Comparison of ENCODE assay signal across 8 cellular contexts in the genomic region with DNA sequence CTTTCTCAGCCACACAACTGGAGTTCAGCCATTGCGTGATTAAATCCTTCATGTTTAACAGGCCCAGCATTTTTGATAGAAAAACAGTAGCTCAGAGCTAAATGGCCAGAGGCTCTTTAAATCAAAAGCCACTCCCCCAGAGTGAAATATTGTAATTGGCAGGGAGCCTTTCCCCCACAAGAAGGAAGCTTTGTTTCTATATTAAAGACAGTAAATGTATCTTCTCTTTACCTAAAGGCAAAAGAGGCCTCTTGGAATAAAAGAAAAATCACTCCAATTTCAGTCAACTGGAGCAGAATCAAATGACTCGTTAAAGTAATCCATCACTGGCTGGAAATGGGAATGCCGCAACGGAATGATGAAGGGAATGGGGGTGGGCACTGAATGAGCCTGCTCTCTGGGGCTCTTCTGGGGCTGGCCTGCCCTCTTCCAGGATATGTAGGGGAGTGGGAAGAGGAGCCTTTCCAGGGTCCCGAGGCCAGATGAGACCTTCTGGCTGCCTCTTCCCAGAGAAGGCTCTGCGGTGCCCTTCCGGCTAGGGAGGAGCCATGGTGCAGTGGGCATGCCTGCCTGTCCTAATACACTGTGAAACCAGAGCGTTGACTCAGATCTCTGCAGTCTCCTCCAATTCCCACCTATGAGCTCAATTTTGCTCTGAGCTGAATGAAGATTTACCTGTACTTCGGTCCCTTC. TPM values are rescaled to one million over a fixed set of nuclear protein-coding genes. Genes with fewer than 3 reads are reported as not detected.
A peak's percentile ranks its signal among the peaks of the same experiment; 100 is the strongest.
DNase-seq lines count a peak whose midpoint lies in the region; ATAC-seq, FAIRE-seq and TF ChIP-seq lines count a peak whose summit lies in the region.
"Had no signal": no experiment of that assay in that cellular context is flagged by ENCODE, and none has a peak within 500 bp of the region (broad histone marks: within the 10 kb centered on the region; RNA-seq: fewer than 3 reads in every experiment).

No MANE protein-coding gene starts in this region.

- peak overlapping the region; percentile 45 to 70 (median 56) for H3K4me3 ChIP-seq in breast epithelium
- peak overlapping the region in 2 of 3 experiments; percentile 35 to 40; a peak in 2 of 6 replicates for H3K4me3 ChIP-seq in HepG2 (replicated peaks in 1 of 3; ENCODE audit: insufficient read depth in 1 of 3, low read depth in 2 of 3, low read length in 3 of 3)
- H3K4me3 ChIP-seq in thoracic aorta, result peak overlapping the region; percentile 87

- CTCF ChIA-PET in HepG2 (lab: Yijun Ruan, JAX; ENCODE audit: low intra/inter-chr PET ratio, low total read pairs), result no interaction called here

- TF ChIP-seq CTCF in breast epithelium (IDR thresholded peaks at IDR 0.05) (no peak), HepG2 (CRISPR knock-in tag; IDR thresholded peaks at IDR 0.05) (no peak), thoracic aorta (IDR thresholded peaks at IDR 0.05) (no peak)

- POLR2A ChIA-PET in HepG2 (lab: Yijun Ruan, JAX), result no interaction called here

- H3K36me3 ChIP-seq in breast epithelium, result no peaks in the 10 kb centered on the region
- no peaks in the 10 kb centered on the region for H3K36me3 ChIP-seq in HepG2 (replicated peaks in 1 of 2; ENCODE audit: control insufficient read depth in 1 of 2, insufficient read depth in 2 of 2, low read length in 2 of 2)
- H3K36me3 ChIP-seq in thoracic aorta, result no peaks in the 10 kb centered on the region

- H3K9me3 ChIP-seq in breast epithelium (no peaks in the 10 kb centered on the region), HepG2 (ENCODE audit: low read length) (no peaks in the 10 kb centered on the region), thoracic aorta (no peaks in the 10 kb centered on the region)

- ATAC-seq in HepG2, result peak; percentile 81
- no peak for ATAC-seq in thoracic aorta (ENCODE audit: insufficient number of reproducible peaks, low FRiP score, low read depth)
- no peak for ATAC-seq in GM21619 (IDR thresholded peaks at IDR 0.05; ENCODE audit: unreplicated experiment)

- peak overlapping the region; percentile 49 for H3K4me2 ChIP-seq in HepG2 (ENCODE audit: low read depth, low read length)

- H3K4me1 ChIP-seq in breast epithelium (no peaks in the 10 kb centered on the region), HepG2 (ENCODE audit: insufficient read depth, low read length) (no peaks in the 10 kb centered on the region), thoracic aorta (ENCODE audit: control insufficient read depth in 1 of 2, low read depth in 2 of 2) (peaks cover 6 to 9% of the 10 kb centered on the region in 2 donors)

- no TSS peak for BruUV-seq in HepG2 (replicated peaks; lab: Mats Ljungman, UMichigan)

- H3K79me2 ChIP-seq in HepG2 (ENCODE audit: insufficient read depth, low read length), result no peaks in the 10 kb centered on the region

- TF ChIP-seq EP300 in HepG2 (IDR thresholded peaks at IDR 0.05; ENCODE audit: low read depth in 2 of 2, low read length in 2 of 2) (no peak), HepG2 (CRISPR knock-in tag; IDR thresholded peaks at IDR 0.05; ENCODE audit: borderline replicate concordance) (no peak)

- FAIRE-seq in HepG2 (lab: Jason Lieb, UNC), result no peak

- DNase-seq in NCI-H146 (lab: John Stamatoyannopoulos, UW) (peak; percentile 63), breast epithelium (ENCODE audit: low spot score in 2 of 2) (no peak), HepG2 (ENCODE audit: low spot score) (no peak), thoracic aorta (ENCODE audit: low spot score) (no peak), cerebellar nuclear complex (lab: John Stamatoyannopoulos, UW) (no peak), KG1 (lab: John Stamatoyannopoulos, UW) (no peak)

- no peak overlapping the region for H2AFZ ChIP-seq in HepG2 (ENCODE audit: low read length)

- H3K27me3 ChIP-seq in breast epithelium (no peaks in the 10 kb centered on the region), HepG2 (ENCODE audit: control insufficient read depth in 1 of 2, insufficient read depth in 2 of 2, low read length in 2 of 2) (peaks cover 0 to 16% of the 10 kb centered on the region in 2 experiments; a peak in 1 of 5 replicates), thoracic aorta (replicated peaks; ENCODE audit: insufficient read depth) (no peaks in the 10 kb centered on the region)

- peak overlapping the region; percentile 65 to 76 for H3K27ac ChIP-seq in breast epithelium
- no peak overlapping the region for H3K27ac ChIP-seq in HepG2 (ENCODE audit: extremely low read length, insufficient read depth, low read length)
- H3K27ac ChIP-seq in thoracic aorta, result peak overlapping the region; percentile 55 to 74

- no peak for TF ChIP-seq POLR2A in breast epithelium (IDR thresholded peaks at IDR 0.05)
- TF ChIP-seq POLR2A in HepG2 (IDR thresholded peaks at IDR 0.05; ENCODE audit: insufficient read depth in 1 of 2, low read depth in 2 of 2, low read length in 2 of 2), result no peak

- no peaks in the 10 kb centered on the region for H4K20me1 ChIP-seq in HepG2 (ENCODE audit: insufficient read depth, low read length)

- WGBS in HepG2 (ENCODE audit: low lambda C conversion rate), result 24% methylated on average over 6 of the region's 9 CpGs

- in situ Hi-C loops in HepG2 (cut with HindIII; ENCODE audit: extremely low pct_ligation_motif_present, low pct_unique_long_range_greater_than_20kb), result no loop called here

- TF ChIP-seq RAD21 in HepG2 (CRISPR knock-in tag; IDR thresholded peaks at IDR 0.05), result no peak

- no peak overlapping the region for H3K9ac ChIP-seq in HepG2 (ENCODE audit: insufficient read depth, low read depth, low read length)

- intact Hi-C loops in breast epithelium (cut with DNase I; ENCODE audit: low total_unique reads) (no loop called here), HepG2 (cut with micrococcal nuclease; ENCODE audit: unreplicated experiment) (no loop called here)

TF ChIP-seq in HepG2, 621 proteins besides CTCF, POLR2A, EP300 and RAD21:
- TF ChIP-seq NBN (conservative IDR thresholded peaks at IDR 0.05) (no peak), IRX3 (CRISPR knock-in tag; IDR thresholded peaks at IDR 0.05; ENCODE audit: borderline replicate concordance, low read depth) (no peak), ETV6 (CRISPR knock-in tag; conservative IDR thresholded peaks at IDR 0.05) (no peak), SUZ12 (IDR thresholded peaks at IDR 0.05; ENCODE audit: low read depth, low read length) (no peak), ZNF30 (CRISPR knock-in tag; IDR thresholded peaks at IDR 0.05) (no peak), MLLT10 (CRISPR knock-in tag; IDR thresholded peaks at IDR 0.05) (no peak), ZNF430 (CRISPR knock-in tag; IDR thresholded peaks at IDR 0.05) (no peak), ZNF660 (CRISPR knock-in tag; IDR thresholded peaks at IDR 0.05; ENCODE audit: borderline replicate concordance, low read depth) (no peak)
- TF ChIP-seq, protein P1, sequence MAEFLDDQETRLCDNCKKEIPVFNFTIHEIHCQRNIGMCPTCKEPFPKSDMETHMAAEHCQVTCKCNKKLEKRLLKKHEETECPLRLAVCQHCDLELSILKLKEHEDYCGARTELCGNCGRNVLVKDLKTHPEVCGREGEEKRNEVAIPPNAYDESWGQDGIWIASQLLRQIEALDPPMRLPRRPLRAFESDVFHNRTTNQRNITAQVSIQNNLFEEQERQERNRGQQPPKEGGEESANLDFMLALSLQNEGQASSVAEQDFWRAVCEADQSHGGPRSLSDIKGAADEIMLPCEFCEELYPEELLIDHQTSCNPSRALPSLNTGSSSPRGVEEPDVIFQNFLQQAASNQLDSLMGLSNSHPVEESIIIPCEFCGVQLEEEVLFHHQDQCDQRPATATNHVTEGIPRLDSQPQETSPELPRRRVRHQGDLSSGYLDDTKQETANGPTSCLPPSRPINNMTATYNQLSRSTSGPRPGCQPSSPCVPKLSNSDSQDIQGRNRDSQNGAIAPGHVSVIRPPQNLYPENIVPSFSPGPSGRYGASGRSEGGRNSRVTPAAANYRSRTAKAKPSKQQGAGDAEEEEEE (CRISPR knock-in tag; IDR thresholded peaks at IDR 0.05; ENCODE audit: borderline replicate concordance), result no peak
TF ChIP-seq in HepG2: peak in this region for 0.

RNA-seq across cellular contexts. Expression of gene ANKDD1B, which starts 45.2 kb away (rescaled TPM):
- total RNA-seq in breast epithelium (1 to 10 TPM in 2 of 3 donors, under 1 TPM in 1; 0.66 to 1.4 (median 1.0) TPM), HepG2 (2016; rRNA removed; fragmentation: Illumina TruSeq; extraction: Trizol) (0.14 and 0.27 TPM in 2 replicates), thoracic aorta (1 to 10 TPM in 1 of 2 donors, not detected in 1; 1.6 TPM)
- total RNA-seq in HepG2 (2016; cell fraction: cytosol; rRNA removed; fragmentation: Illumina TruSeq; extraction: Trizol; ENCODE audit: low read depth), result 0.09 TPM in 1 of 2 replicates, not detected in the other
- 0.32 and 0.34 TPM in 2 replicates for total RNA-seq in HepG2 (2016; cell fraction: insoluble cytoplasmic fraction; rRNA removed; fragmentation: Illumina TruSeq; extraction: Trizol)
- total RNA-seq in HepG2 (2016; cell fraction: membrane; rRNA removed; fragmentation: Illumina TruSeq; extraction: Trizol), result 0.17 and 0.22 TPM in 2 replicates
- total RNA-seq in HepG2 (2016; cell fraction: nucleus; rRNA removed; fragmentation: Illumina TruSeq; extraction: Trizol), result 0.47 and 1.2 TPM in 2 replicates
- polyA plus RNA-seq in HepG2 (2011; rRNA removed), result 0.12 and 0.16 TPM in 2 replicates
- 0.04 and 0.06 TPM in 2 replicates for polyA plus RNA-seq in HepG2 (2011; cell fraction: cytosol; rRNA removed)
- polyA plus RNA-seq in HepG2 (2011; cell fraction: nucleus; rRNA removed), result 0.43 and 0.56 TPM in 2 replicates
- polyA plus RNA-seq in HepG2 (2012), result 0.19 and 0.20 TPM in 2 replicates
- 0.06 and 0.08 TPM in 2 replicates for polyA plus RNA-seq in HepG2 (2016; cell fraction: cytosol; fragmentation: Illumina TruSeq; extraction: Trizol; ENCODE audit: low read depth)
- polyA plus RNA-seq in HepG2 (2016; cell fraction: insoluble cytoplasmic fraction; fragmentation: Illumina TruSeq; extraction: Trizol; ENCODE audit: low read depth), result 0.22 TPM in 1 of 2 replicates, not detected in the other
- 0.16 TPM in 1 of 2 replicates, not detected in the other for polyA plus RNA-seq in HepG2 (2016; cell fraction: membrane; fragmentation: Illumina TruSeq; extraction: Trizol; ENCODE audit: low read depth)
- 0.33 TPM in 2 replicates for polyA plus RNA-seq in HepG2 (2016; cell fraction: nucleus; fragmentation: Illumina TruSeq; extraction: Trizol; ENCODE audit: insufficient read depth, low read depth)
- polyA minus RNA-seq in HepG2 (2011; rRNA and poly(A)+ RNA removed; ENCODE audit: low replicate concordance), result not detected in 2 replicates
- not detected in 2 replicates for polyA minus RNA-seq in HepG2 (2011; cell fraction: cytosol; rRNA and poly(A)+ RNA removed)
- polyA minus RNA-seq in HepG2 (2011; cell fraction: nucleus; rRNA and poly(A)+ RNA removed), result 1.4 and 2.3 TPM in 2 replicates
- total RNA-seq: NCI-H460 had no signal
